12 cellular contexts compared by ENCODE assay signal in genomic region chr4:140070369-140070768, GRCh38.
DNase-seq lines count a peak whose midpoint lies in the region; ATAC-seq and TF ChIP-seq lines count a peak whose summit lies in the region.
"Had no signal": no experiment of that assay in that cellular context is flagged by ENCODE, and none has a peak within 500 bp of the region (broad histone marks: within the 10 kb centered on the region; RNA-seq: fewer than 3 reads in every experiment).

No MANE protein-coding gene starts in this region.

- H3K4me1 ChIP-seq in smooth muscle cell (ENCODE audit: low read depth) = peaks cover 32% of the 10 kb centered on the region
- H3K4me1 ChIP-seq in gastroesophageal sphincter = peaks cover 0 to 15% (median 3%) of the 10 kb centered on the region in 3 donors

- no peak for TF ChIP-seq EP300 in gastroesophageal sphincter (IDR thresholded peaks at IDR 0.05)

- CTCF ChIA-PET in activated CD4-positive, alpha-beta T cell treated with anti-CD3 and anti-CD28 coated beads for 36 hours (lab: Charles Lee) = interaction anchor here (0.6 to 2.9 kb wide), 12 partner anchors 9 to 978 kb away, joined by 3 to 8 read pairs (median 4); no protein-coding TSS in a partner anchor
- CTCF ChIA-PET in activated CD8-positive, alpha-beta T cell treated with anti-CD3 and anti-CD28 coated beads, Interleukin-2, amount 10 ng/mL, durations not matched to agents 7 days and 5 days (lab: Charles Lee) = interaction anchor here (1.0 to 3.2 kb wide), 12 partner anchors 12 to 183 kb away, joined by 4 to 44 read pairs (median 6); partner anchors contain the start of gene MAML3

- no peak for TF ChIP-seq CTCF in smooth muscle cell (IDR thresholded peaks at IDR 0.05; ENCODE audit: borderline replicate concordance, insufficient read depth, poor library complexity, severe bottlenecking)
- no peak for TF ChIP-seq CTCF in gastroesophageal sphincter (IDR thresholded peaks at IDR 0.05)
- TF ChIP-seq CTCF in dorsolateral prefrontal cortex (IDR thresholded peaks at IDR 0.05 in 54 of 56, conservative IDR thresholded peaks at IDR 0.05 in 2 of 56; ENCODE audit: low read depth in 1 of 56, partially characterized antibody in 56 of 56) = no peak

- H3K4me3 Mint-ChIP-seq in activated CD4-positive, alpha-beta T cell treated with anti-CD3 and anti-CD28 coated beads for 36 hours = peak overlapping the region; percentile 31
- peak overlapping the region; percentile 55 for H3K4me3 Mint-ChIP-seq in activated CD8-positive, alpha-beta T cell treated with anti-CD3 and anti-CD28 coated beads, Interleukin-2, amount 10 ng/mL, durations not matched to agents 7 days and 5 days
- H3K4me3 Mint-ChIP-seq: brain, type B pancreatic cell had no signal

- peak overlapping the region; percentile 71 for H3K4me2 ChIP-seq in smooth muscle cell

- no peak overlapping the region for H2AFZ ChIP-seq in smooth muscle cell (ENCODE audit: low read depth)

- peaks cover 54% of the 10 kb centered on the region for H3K79me2 ChIP-seq in smooth muscle cell (ENCODE audit: low read depth)

- peak; percentile 64 for ATAC-seq in activated CD4-positive, alpha-beta T cell treated with anti-CD3 and anti-CD28 coated beads for 36 hours
- ATAC-seq in HG02852 (IDR thresholded peaks at IDR 0.05; ENCODE audit: unreplicated experiment) (peak; percentile 41), gastroesophageal sphincter (no peak)
- ATAC-seq in activated CD8-positive, alpha-beta T cell treated with anti-CD3 and anti-CD28 coated beads, Interleukin-2, amount 10 ng/mL, durations not matched to agents 7 days and 5 days = peak; percentile 43

- H3K4me1 Mint-ChIP-seq in activated CD4-positive, alpha-beta T cell treated with anti-CD3 and anti-CD28 coated beads for 36 hours = peaks cover 37% of the 10 kb centered on the region
- peaks cover 46% of the 10 kb centered on the region for H3K4me1 Mint-ChIP-seq in activated CD8-positive, alpha-beta T cell treated with anti-CD3 and anti-CD28 coated beads, Interleukin-2, amount 10 ng/mL, durations not matched to agents 7 days and 5 days (ENCODE audit: low read depth)

- POLR2A ChIA-PET in activated CD4-positive, alpha-beta T cell treated with anti-CD3 and anti-CD28 coated beads for 36 hours (lab: Charles Lee) = interaction anchor here (0.6 to 1.1 kb wide), 3 partner anchors 12 to 398 kb away, joined by 3 to 5 read pairs (median 5); no protein-coding TSS in a partner anchor
- POLR2A ChIA-PET in activated CD8-positive, alpha-beta T cell treated with anti-CD3 and anti-CD28 coated beads, Interleukin-2, amount 10 ng/mL, durations not matched to agents 7 days and 5 days (lab: Charles Lee) = interaction anchor here (0.7 to 2.7 kb wide), 12 partner anchors 9 to 173 kb away, joined by 3 to 16 read pairs (median 5); partner anchors contain the start of gene MAML3

- H3K36me3 Mint-ChIP-seq in activated CD4-positive, alpha-beta T cell treated with anti-CD3 and anti-CD28 coated beads for 36 hours (ENCODE audit: low read depth) = no peaks in the 10 kb centered on the region
- H3K36me3 Mint-ChIP-seq in activated CD8-positive, alpha-beta T cell treated with anti-CD3 and anti-CD28 coated beads, Interleukin-2, amount 10 ng/mL, durations not matched to agents 7 days and 5 days (ENCODE audit: low read depth) = peaks cover 10% of the 10 kb centered on the region
- H3K36me3 Mint-ChIP-seq: brain had no signal

- TF ChIP-seq POLR2A in gastroesophageal sphincter (IDR thresholded peaks at IDR 0.05) = no peak

- H3F3A ChIP-seq in smooth muscle cell (ENCODE audit: low read depth) = peaks cover 32% of the 10 kb centered on the region

- intact Hi-C loops in activated CD4-positive, alpha-beta T cell treated with anti-CD3 and anti-CD28 coated beads for 36 hours (cut with DNase I, micrococcal nuclease) = loop anchor here (2.0 to 5.0 kb wide), 2 partner anchors 80 to 487 kb away; no protein-coding TSS in a partner anchor
- intact Hi-C loops in dorsolateral prefrontal cortex (cut with DNase I) = no loop called here

- DNase-seq in activated CD4-positive, alpha-beta T cell treated with anti-CD3 and anti-CD28 coated beads for 36 hours = no peak
- no peak for DNase-seq in activated CD4-positive, alpha-beta T cell treated with anti-CD3 and anti-CD28 coated beads for 4 hours
- peak; percentile 29 for DNase-seq in activated CD8-positive, alpha-beta T cell treated with anti-CD3 and anti-CD28 coated beads, Interleukin-2, amount 10 ng/mL, durations not matched to agents 7 days and 5 days
- no peak for DNase-seq in smooth muscle cell (lab: John Stamatoyannopoulos, UW; ENCODE audit: unreplicated experiment)
- no peak for DNase-seq in dorsolateral prefrontal cortex
- no peak for DNase-seq in NCI-H1048 (lab: John Stamatoyannopoulos, UW)
- DNase-seq: left ventricle myocardium superior, NCI-H2171 treated with DMSO at 0.1 percent for 48 hours had no signal

- peak overlapping the region; percentile 37 for H3K9ac ChIP-seq in smooth muscle cell (ENCODE audit: low read depth)

- H3K9me3 ChIP-seq in smooth muscle cell (replicated peaks; ENCODE audit: low read depth) = no peaks in the 10 kb centered on the region
- no peaks in the 10 kb centered on the region for H3K9me3 ChIP-seq in gastroesophageal sphincter

- WGBS in smooth muscle cell (ENCODE audit: low lambda C conversion rate) = 87% methylated on average over 2 of the region's 2 CpGs
- 80 to 95% methylated on average over 2 of the region's 2 CpGs for WGBS in gastroesophageal sphincter (ENCODE audit: low coverage in 1 of 2), 2 donors

- H3K4me3 ChIP-seq in smooth muscle cell = no peak overlapping the region
- no peak overlapping the region for H3K4me3 ChIP-seq in gastroesophageal sphincter
- H3K4me3 ChIP-seq in dorsolateral prefrontal cortex = no peak overlapping the region

- H3K27ac ChIP-seq in smooth muscle cell (ENCODE audit: low read depth) = peak overlapping the region; percentile 95
- H3K27ac ChIP-seq in gastroesophageal sphincter = no peak overlapping the region
- no peak overlapping the region for H3K27ac ChIP-seq in dorsolateral prefrontal cortex

- H3K27ac Mint-ChIP-seq in activated CD4-positive, alpha-beta T cell treated with anti-CD3 and anti-CD28 coated beads for 36 hours = no peak overlapping the region
- H3K27ac Mint-ChIP-seq in activated CD8-positive, alpha-beta T cell treated with anti-CD3 and anti-CD28 coated beads, Interleukin-2, amount 10 ng/mL, durations not matched to agents 7 days and 5 days = peak overlapping the region; percentile 85
- H3K27ac Mint-ChIP-seq: type B pancreatic cell had no signal

- H3K27me3 Mint-ChIP-seq in activated CD4-positive, alpha-beta T cell treated with anti-CD3 and anti-CD28 coated beads for 36 hours = peaks cover 22% of the 10 kb centered on the region
- peaks cover 21% of the 10 kb centered on the region for H3K27me3 Mint-ChIP-seq in activated CD8-positive, alpha-beta T cell treated with anti-CD3 and anti-CD28 coated beads, Interleukin-2, amount 10 ng/mL, durations not matched to agents 7 days and 5 days (ENCODE audit: low read depth)
- H3K27me3 Mint-ChIP-seq: brain, type B pancreatic cell had no signal

- H4K20me1 ChIP-seq in smooth muscle cell (ENCODE audit: low read depth) = no peaks in the 10 kb centered on the region

- H3K36me3 ChIP-seq in smooth muscle cell (ENCODE audit: low read depth) (no peaks in the 10 kb centered on the region), gastroesophageal sphincter (no peaks in the 10 kb centered on the region)

- H3K9me3 Mint-ChIP-seq in activated CD4-positive, alpha-beta T cell treated with anti-CD3 and anti-CD28 coated beads for 36 hours (ENCODE audit: low read depth) = no peaks in the 10 kb centered on the region
- no peaks in the 10 kb centered on the region for H3K9me3 Mint-ChIP-seq in activated CD8-positive, alpha-beta T cell treated with anti-CD3 and anti-CD28 coated beads, Interleukin-2, amount 10 ng/mL, durations not matched to agents 7 days and 5 days (ENCODE audit: insufficient read depth)
- H3K9me3 Mint-ChIP-seq: brain, type B pancreatic cell had no signal

- H3K27me3 ChIP-seq in smooth muscle cell (ENCODE audit: low read depth) (no peaks in the 10 kb centered on the region), gastroesophageal sphincter (no peaks in the 10 kb centered on the region), dorsolateral prefrontal cortex (no peaks in the 10 kb centered on the region)

Comparison
In these comparisons a context has a peak if more than half of its experiments do, and no peak if none do; other contexts are left out.
1. intact Hi-C loops: an anchor here in activated CD4-positive, alpha-beta T cell treated with anti-CD3 and anti-CD28 coated beads for 36 hours (2.0 to 5.0 kb wide); none called in dorsolateral prefrontal cortex.